ENCODE assay signal across 11 cellular contexts in the genomic region with DNA sequence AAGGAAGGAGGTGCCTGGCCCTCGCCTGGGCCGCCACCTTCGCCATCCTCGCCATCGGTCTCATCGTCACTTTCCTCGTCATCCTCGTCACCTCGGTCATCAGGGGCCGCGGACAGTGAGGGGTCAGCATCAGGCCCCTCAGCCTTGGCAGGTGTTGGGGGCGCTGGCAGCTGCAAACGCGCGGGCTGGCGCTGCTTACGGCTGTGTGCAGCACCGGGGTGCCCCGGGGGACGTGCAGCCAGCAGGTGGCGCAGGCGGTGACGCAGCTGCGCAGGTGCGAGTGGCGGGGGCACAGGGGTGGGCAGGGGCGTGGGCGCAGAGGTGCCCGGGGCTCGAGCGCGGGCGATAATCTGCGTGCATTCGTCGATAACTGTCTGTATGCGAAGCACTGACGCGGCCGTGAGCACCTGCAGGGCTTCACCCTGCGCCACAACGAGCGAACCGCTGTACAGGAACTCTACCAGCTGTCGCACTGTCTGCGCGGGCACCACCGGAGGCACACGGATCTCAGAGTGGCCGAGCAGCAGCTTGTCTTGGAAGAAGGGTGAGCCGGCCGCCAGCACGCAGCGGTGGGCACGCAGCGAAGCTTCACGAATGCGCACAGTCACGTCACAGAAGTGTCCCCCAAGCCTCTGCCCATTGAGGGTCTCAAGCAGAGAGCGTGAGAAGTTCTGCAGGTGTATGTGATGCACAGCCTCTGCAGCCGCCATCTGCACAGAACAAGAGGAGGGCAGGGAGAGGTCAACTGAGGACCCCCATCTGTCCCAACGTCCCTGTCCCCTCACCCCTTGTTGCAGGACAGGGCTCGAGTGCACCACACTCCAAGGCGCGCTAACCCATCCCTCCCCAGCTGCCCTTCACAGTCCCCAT. TPM values are rescaled to one million over a fixed set of nuclear protein-coding genes. Genes with fewer than 3 reads are reported as not detected.
DNase-seq lines count a peak whose midpoint lies in the region; ATAC-seq, FAIRE-seq and TF ChIP-seq lines count a peak whose summit lies in the region.
"Had no signal": no experiment of that assay in that cellular context is flagged by ENCODE, and none has a peak within 500 bp of the region (broad histone marks: within the 10 kb centered on the region; RNA-seq: fewer than 3 reads in every experiment).

No MANE protein-coding gene starts in this region.

- H2BK12ac ChIP-seq in mesenchymal stem cell (ENCODE audit: low read length in 2 of 2): no peak overlapping the region

- no peak overlapping the region for H2AFZ ChIP-seq in mesenchymal stem cell (ENCODE audit: low read depth, low read length)

- H3K9me3 Mint-ChIP-seq in activated CD8-positive, alpha-beta T cell treated with anti-CD3 and anti-CD28 coated beads, Interleukin-2, amount 10 ng/mL, durations not matched to agents 7 days and 5 days (ENCODE audit: insufficient read depth): no peaks in the 10 kb centered on the region

- peak overlapping the region; percentile 34 for H3K27ac Mint-ChIP-seq in activated CD8-positive, alpha-beta T cell treated with anti-CD3 and anti-CD28 coated beads, Interleukin-2, amount 10 ng/mL, durations not matched to agents 7 days and 5 days

- no peak; the same call in 1 of the 2 replicates for TF ChIP-seq POLR2A in GM12891 (IDR thresholded peaks at IDR 0.05; ENCODE audit: low read depth, low read length)

- POLR2A ChIA-PET in activated CD8-positive, alpha-beta T cell treated with anti-CD3 and anti-CD28 coated beads, Interleukin-2, amount 10 ng/mL, durations not matched to agents 7 days and 5 days (lab: Charles Lee): interaction anchor here (3.9 kb wide), 1 partner anchor 37 kb away, joined by 31 read pairs; a partner anchor contains a TSS

- no peak overlapping the region for H2BK15ac ChIP-seq in mesenchymal stem cell (ENCODE audit: low read depth, poor library complexity, severe bottlenecking)

- no peak overlapping the region for H3K14ac ChIP-seq in mesenchymal stem cell (ENCODE audit: low read length in 2 of 2)

- FAIRE-seq in GM12891 (lab: Jason Lieb, UNC): no peak

- H3K9me3 ChIP-seq in mesenchymal stem cell (ENCODE audit: control insufficient read depth, low read length): no peaks in the 10 kb centered on the region

- peak overlapping the region; percentile 98 for H3K9ac ChIP-seq in mesenchymal stem cell (ENCODE audit: low read length)

- 97% methylated on average over 62 of the region's 65 CpGs for WGBS in mesenchymal stem cell

- H3K23ac ChIP-seq in mesenchymal stem cell (ENCODE audit: low read length in 2 of 2): no peak overlapping the region

- peaks cover 27% of the 10 kb centered on the region for H3K36me3 Mint-ChIP-seq in activated CD8-positive, alpha-beta T cell treated with anti-CD3 and anti-CD28 coated beads, Interleukin-2, amount 10 ng/mL, durations not matched to agents 7 days and 5 days (ENCODE audit: low read depth)

- H3K4ac ChIP-seq in mesenchymal stem cell (ENCODE audit: low read depth in 1 of 2, low read length in 2 of 2): no peak overlapping the region

- no peak overlapping the region for H3K4me3 Mint-ChIP-seq in activated CD8-positive, alpha-beta T cell treated with anti-CD3 and anti-CD28 coated beads, Interleukin-2, amount 10 ng/mL, durations not matched to agents 7 days and 5 days

- no peaks in the 10 kb centered on the region for H3K27me3 ChIP-seq in mesenchymal stem cell (ENCODE audit: control insufficient read depth in 1 of 2, insufficient read depth in 1 of 2, low read length in 2 of 2)

- no peak overlapping the region for H3K4me2 ChIP-seq in mesenchymal stem cell (ENCODE audit: low read length, poor library complexity, severe bottlenecking)

- DNase-seq in GM12891 (ENCODE audit: insufficient read length, low spot score) (no peak), mesenchymal stem cell (no peak), Kasumi-1 (lab: John Stamatoyannopoulos, UW) (no peak), ecto neural progenitor cell (ENCODE audit: low spot score) (no peak), amniotic stem cell (lab: John Stamatoyannopoulos, UW) (no peak)
- DNase-seq in activated CD8-positive, alpha-beta T cell treated with anti-CD3 and anti-CD28 coated beads, Interleukin-2, amount 10 ng/mL, durations not matched to agents 7 days and 5 days: no peak
- DNase-seq: anterior cingulate cortex; effector memory CD4-positive, alpha-beta T cell; NCI-H146; T-cell had no signal

- no peak for ATAC-seq in activated CD8-positive, alpha-beta T cell treated with anti-CD3 and anti-CD28 coated beads, Interleukin-2, amount 10 ng/mL, durations not matched to agents 7 days and 5 days
- ATAC-seq: T-cell had no signal

- H3K4me1 Mint-ChIP-seq in activated CD8-positive, alpha-beta T cell treated with anti-CD3 and anti-CD28 coated beads, Interleukin-2, amount 10 ng/mL, durations not matched to agents 7 days and 5 days (ENCODE audit: low read depth): peaks cover 57% of the 10 kb centered on the region

- peaks cover 29% of the 10 kb centered on the region for H3K4me1 ChIP-seq in mesenchymal stem cell (ENCODE audit: control insufficient read depth, insufficient read depth, low read depth, low read length)

- peaks cover 22 to 48% of the 10 kb centered on the region in 2 experiments for H3K36me3 ChIP-seq in mesenchymal stem cell (ENCODE audit: control insufficient read depth in 1 of 2, insufficient read depth in 2 of 2, low read depth in 1 of 2, low read length in 2 of 2)

- CTCF ChIA-PET in activated CD8-positive, alpha-beta T cell treated with anti-CD3 and anti-CD28 coated beads, Interleukin-2, amount 10 ng/mL, durations not matched to agents 7 days and 5 days (lab: Charles Lee): interaction anchor here (3.6 to 5.6 kb wide), 2 partner anchors 17 to 63 kb away, joined by 24 to 94 read pairs; no protein-coding TSS in a partner anchor

- H3K27me3 Mint-ChIP-seq in activated CD8-positive, alpha-beta T cell treated with anti-CD3 and anti-CD28 coated beads, Interleukin-2, amount 10 ng/mL, durations not matched to agents 7 days and 5 days (ENCODE audit: low read depth): no peaks in the 10 kb centered on the region
- H3K27me3 Mint-ChIP-seq: T-cell had no signal

- no peak overlapping the region for H2BK5ac ChIP-seq in mesenchymal stem cell (ENCODE audit: low read depth, low read length, poor library complexity, severe bottlenecking)

- peak overlapping the region; percentile 52 for H4K91ac ChIP-seq in mesenchymal stem cell (ENCODE audit: low read length)

- H3K79me1 ChIP-seq in mesenchymal stem cell (replicated peaks; ENCODE audit: low read length, poor library complexity, severe bottlenecking): peaks cover 38% of the 10 kb centered on the region

- no peak overlapping the region for H4K8ac ChIP-seq in mesenchymal stem cell (ENCODE audit: low read length)

- H3K18ac ChIP-seq in mesenchymal stem cell (ENCODE audit: low read depth in 1 of 2, low read length in 2 of 2): no peak overlapping the region

- peak overlapping the region; percentile 89; the same call in 1 of the 2 replicates for H3K27ac ChIP-seq in C4-2B
- H3K27ac ChIP-seq in mesenchymal stem cell (ENCODE audit: low read length, poor library complexity, severe bottlenecking): no peak overlapping the region

- H2BK120ac ChIP-seq in mesenchymal stem cell (ENCODE audit: low read depth, low read length): no peak overlapping the region

- peak overlapping the region in 1 of 2 experiments; percentile 13 for H3K4me3 ChIP-seq in mesenchymal stem cell (ENCODE audit: insufficient read depth in 1 of 2, low read depth in 1 of 2, low read length in 2 of 2)

- peak; percentile 28 for TF ChIP-seq CTCF in C4-2B (conservative IDR thresholded peaks at IDR 0.05)

- H2AK5ac ChIP-seq in mesenchymal stem cell (ENCODE audit: low read length, severe bottlenecking): no peak overlapping the region

TF ChIP-seq in GM12891, 5 proteins besides CTCF, POLR2A, EP300 and RAD21:
- TF ChIP-seq SPI1 (IDR thresholded peaks at IDR 0.05; ENCODE audit: low read depth, low read length): no peak
- TF ChIP-seq PAX5 (IDR thresholded peaks at IDR 0.05; ENCODE audit: insufficient read depth, low read length, severe bottlenecking): no peak
- no peak for TF ChIP-seq TAF1 (IDR thresholded peaks at IDR 0.05; ENCODE audit: low read depth, low read length)
- TF ChIP-seq POLR2AphosphoS5 (IDR thresholded peaks at IDR 0.05; ENCODE audit: low read depth, low read length): 0 out of 2 replicates have a peak, but pooled peaks have one; percentile 37
- TF ChIP-seq POU2F2 (IDR thresholded peaks at IDR 0.05; ENCODE audit: low read depth, low read length): no peak

RNA-seq across cellular contexts. Expression of a gene that starts 2.4 kb away (rescaled TPM):
- 6.1 TPM for polyA plus RNA-seq in GM12891 (2012; ENCODE audit: low read depth, missing spikeins)
- total RNA-seq in activated CD8-positive, alpha-beta T cell treated with anti-CD3 and anti-CD28 coated beads, Interleukin-2, amount 10 ng/mL, durations not matched to agents 7 days and 5 days: 10 to 100 TPM; 13.9 to 16.7 TPM
- polyA plus RNA-seq in mesenchymal stem cell (2013, experiment 1 of 2): 12.3 TPM
- polyA plus RNA-seq in mesenchymal stem cell (2013, experiment 2 of 2): 12.7 TPM

RNA-seq across cellular contexts. Expression of a gene that starts 5.4 kb away (rescaled TPM):
- 23.9 TPM for polyA plus RNA-seq in GM12891 (2012; ENCODE audit: low read depth, missing spikeins)
- total RNA-seq in activated CD8-positive, alpha-beta T cell treated with anti-CD3 and anti-CD28 coated beads, Interleukin-2, amount 10 ng/mL, durations not matched to agents 7 days and 5 days: 10 to 100 TPM; 12.2 to 14.4 TPM
- polyA plus RNA-seq in mesenchymal stem cell (2013, experiment 1 of 2): 11.7 TPM
- polyA plus RNA-seq in mesenchymal stem cell (2013, experiment 2 of 2): 12.9 TPM

RNA-seq across cellular contexts. Expression of a gene that starts 26.7 kb away (rescaled TPM):
- 367 TPM for polyA plus RNA-seq in GM12891 (2012; ENCODE audit: low read depth, missing spikeins)
- total RNA-seq in activated CD8-positive, alpha-beta T cell treated with anti-CD3 and anti-CD28 coated beads, Interleukin-2, amount 10 ng/mL, durations not matched to agents 7 days and 5 days: 100 to 1,000 TPM; 476 to 528 TPM
- 229 TPM for polyA plus RNA-seq in mesenchymal stem cell (2013, experiment 1 of 2)
- 226 TPM for polyA plus RNA-seq in mesenchymal stem cell (2013, experiment 2 of 2)

RNA-seq across cellular contexts. Expression of a gene that starts 37.7 kb away (rescaled TPM):
- 146 TPM for polyA plus RNA-seq in GM12891 (2012; ENCODE audit: low read depth, missing spikeins)
- 100 to 1,000 TPM; 108 to 114 TPM for total RNA-seq in activated CD8-positive, alpha-beta T cell treated with anti-CD3 and anti-CD28 coated beads, Interleukin-2, amount 10 ng/mL, durations not matched to agents 7 days and 5 days
- 148 TPM for polyA plus RNA-seq in mesenchymal stem cell (2013, experiment 1 of 2)
- polyA plus RNA-seq in mesenchymal stem cell (2013, experiment 2 of 2): 144 TPM

RNA-seq across cellular contexts. Expression of a gene that starts 41.0 kb away (rescaled TPM):
- 6.1 TPM for polyA plus RNA-seq in GM12891 (2012; ENCODE audit: low read depth, missing spikeins)
- 1 to 10 TPM; 6.9 to 7.8 TPM for total RNA-seq in activated CD8-positive, alpha-beta T cell treated with anti-CD3 and anti-CD28 coated beads, Interleukin-2, amount 10 ng/mL, durations not matched to agents 7 days and 5 days
- 5.0 TPM for polyA plus RNA-seq in mesenchymal stem cell (2013, experiment 1 of 2)
- polyA plus RNA-seq in mesenchymal stem cell (2013, experiment 2 of 2): 5.1 TPM
